In the genomic region with DNA sequence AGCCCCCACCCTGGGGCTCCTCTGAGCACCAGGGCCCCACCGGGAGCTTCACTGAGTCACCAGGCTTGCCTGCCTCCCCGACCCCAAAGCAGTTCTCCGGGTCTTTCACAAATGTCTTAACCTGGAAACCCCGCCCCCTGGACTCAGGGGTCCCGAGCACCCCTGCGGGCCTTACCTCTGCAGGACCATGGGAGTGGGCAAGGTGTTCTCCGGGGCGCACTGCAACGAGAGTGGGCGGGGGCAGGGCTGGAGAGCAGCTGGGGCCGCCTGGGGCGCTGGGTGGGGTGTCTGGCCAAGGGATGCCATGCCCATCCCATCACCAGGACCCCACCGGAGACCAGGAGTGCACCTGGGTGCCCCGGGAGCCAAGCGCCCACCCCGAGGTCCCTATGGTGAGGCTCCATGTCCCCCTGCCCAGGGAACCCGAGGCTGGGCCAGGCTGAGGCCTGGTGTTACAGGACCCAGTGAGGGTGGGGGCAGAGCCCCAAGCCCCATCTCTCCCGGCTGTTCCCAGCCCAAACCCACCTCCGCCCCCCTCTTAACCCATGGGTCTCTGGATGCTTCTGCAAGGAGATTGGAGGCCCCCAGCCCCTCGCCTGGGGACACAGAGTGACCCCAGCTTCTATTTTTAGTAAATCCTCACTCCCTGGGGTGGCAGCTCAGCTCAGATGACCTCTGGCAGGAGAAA, we compare ENCODE assay signal across 10 cellular contexts. TPM values are rescaled to one million over a fixed set of nuclear protein-coding genes. Genes with fewer than 3 reads are reported as not detected.
DNase-seq lines count a peak whose midpoint lies in the region; ATAC-seq and TF ChIP-seq lines count a peak whose summit lies in the region.
"Had no signal": no experiment of that assay in that cellular context is flagged by ENCODE, and none has a peak within 500 bp of the region (broad histone marks: within the 10 kb centered on the region; RNA-seq: fewer than 3 reads in every experiment).

No MANE protein-coding gene starts in this region.

- H3K36me3 Mint-ChIP-seq in CD4-positive, CD25-positive, alpha-beta regulatory T cell, result peaks cover 3% of the 10 kb centered on the region

- H3K27me3 Mint-ChIP-seq in CD4-positive, CD25-positive, alpha-beta regulatory T cell, result no peaks in the 10 kb centered on the region

- ATAC-seq in CD4-positive, CD25-positive, alpha-beta regulatory T cell (ENCODE audit: low read depth in 2 of 2), result no peak
- ATAC-seq in psoas muscle, result peak in 3 of 4 donors; percentile 3 to 18 (median 6)

- peaks cover 0 to 1% (median 0%) of the 10 kb centered on the region in 7 donors for H3K9me3 Mint-ChIP-seq in CD4-positive, CD25-positive, alpha-beta regulatory T cell

- H3K4me3 Mint-ChIP-seq in CD4-positive, CD25-positive, alpha-beta regulatory T cell, result no peak overlapping the region

- H3K27ac Mint-ChIP-seq in CD4-positive, CD25-positive, alpha-beta regulatory T cell, result peak overlapping the region in 1 of 3 donors; percentile 55

- peaks cover 38% of the 10 kb centered on the region for H4K20me1 ChIP-seq in Karpas-422 (ENCODE audit: insufficient read depth, low read depth, low read length)

- no peak for DNase-seq in CD4-positive, CD25-positive, alpha-beta regulatory T cell
- DNase-seq in Karpas-422 (peak; percentile 59), esophagus squamous epithelium (lab: John Stamatoyannopoulos, UW) (no peak), psoas muscle (peak in 1 of 2 donors; percentile 71), GM13976 (ENCODE audit: low spot score) (no peak), inferior parietal cortex (ENCODE audit: extremely low spot score) (no peak), GM10248 (ENCODE audit: extremely low spot score) (no peak)
- DNase-seq in stimulated activated CD4-positive, alpha-beta T cell treated with anti-CD3 and anti-CD28 coated beads, Interleukin-15, amount 100 ng/mL, for 24 hours, result no peak
- DNase-seq: NCI-H2081, trophoblast cell had no signal

- H3K27me3 ChIP-seq in CD4-positive, CD25-positive, alpha-beta regulatory T cell (ENCODE audit: control insufficient read depth, insufficient read depth, low read length), result no peaks in the 10 kb centered on the region
- H3K27me3 ChIP-seq in Karpas-422 (ENCODE audit: low read length) (no peaks in the 10 kb centered on the region), esophagus squamous epithelium (no peaks in the 10 kb centered on the region), psoas muscle (ENCODE audit: insufficient read depth in 3 of 3, low read length in 2 of 3) (no peaks in the 10 kb centered on the region)

- intact Hi-C loops in esophagus squamous epithelium (cut with DNase I) (no loop called here), psoas muscle (cut with DNase I) (no loop called here)

- peak overlapping the region; percentile 63; the same call in 1 of the 2 replicates for H3K9ac ChIP-seq in Karpas-422 (ENCODE audit: low read length)

- H3K4me3 ChIP-seq in CD4-positive, CD25-positive, alpha-beta regulatory T cell (ENCODE audit: low read depth, low read length), result no peak overlapping the region
- H3K4me3 ChIP-seq in Karpas-422 (ENCODE audit: low read length), result no peak overlapping the region
- no peak overlapping the region for H3K4me3 ChIP-seq in esophagus squamous epithelium
- H3K4me3 ChIP-seq in psoas muscle, result peak overlapping the region; percentile 27

- POLR2A ChIA-PET in GM10248 (lab: Yijun Ruan, JAX), result interaction anchor here (0.6 to 1.2 kb wide), 4 partner anchors 9 to 141 kb away, joined by 3 to 5 read pairs (median 4); no protein-coding TSS in a partner anchor

- H3K27ac ChIP-seq in CD4-positive, CD25-positive, alpha-beta regulatory T cell (ENCODE audit: insufficient read depth, low read length, poor library complexity, severe bottlenecking), result peak overlapping the region; percentile 99
- H3K27ac ChIP-seq in Karpas-422 (ENCODE audit: low read length) (peak overlapping the region; percentile 93), esophagus squamous epithelium (peak overlapping the region; percentile 89 to 99 (median 96)), psoas muscle (peak overlapping the region; percentile 98)

- 59 to 60% methylated on average over 1 to 3 of the region's 20 CpGs for WGBS in esophagus squamous epithelium, 2 donors
- 44 to 55% (median 47%) methylated on average over 13 to 20 of the region's 20 CpGs for whole genome bisulfite sequencing in psoas muscle, 3 donors

- no peaks in the 10 kb centered on the region for H3K9me3 ChIP-seq in CD4-positive, CD25-positive, alpha-beta regulatory T cell (ENCODE audit: control insufficient read depth in 2 of 2, low read length in 2 of 2)
- H3K9me3 ChIP-seq in Karpas-422 (ENCODE audit: low read length), result no peaks in the 10 kb centered on the region
- H3K9me3 ChIP-seq in esophagus squamous epithelium, result peaks cover 0 to 11% (median 10%) of the 10 kb centered on the region in 3 donors
- peaks cover 8% of the 10 kb centered on the region for H3K9me3 ChIP-seq in psoas muscle

- peak overlapping the region; percentile 73 for H3K4me2 ChIP-seq in Karpas-422 (ENCODE audit: low read depth, low read length, poor library complexity, severe bottlenecking)

- H2AFZ ChIP-seq in Karpas-422 (ENCODE audit: low read length), result no peak overlapping the region

- no peaks in the 10 kb centered on the region for H3K79me2 ChIP-seq in Karpas-422 (ENCODE audit: low read length)

- no peak for TF ChIP-seq POLR2A in esophagus squamous epithelium (IDR thresholded peaks at IDR 0.05)

- H3K9me2 ChIP-seq in Karpas-422 (replicated peaks; ENCODE audit: insufficient read depth, low read length), result no peaks in the 10 kb centered on the region

- CTCF ChIA-PET in GM10248 (lab: Yijun Ruan, JAX), result interaction anchor here (0.8 to 3.6 kb wide), 4 partner anchors 11 to 50 kb away, joined by 3 to 14 read pairs (median 6); no protein-coding TSS in a partner anchor

- in situ Hi-C loops in GM13976 (cut with MboI; ENCODE audit: low sequenced_read_pairs, unreplicated experiment), result no loop called here

- peaks cover 47% of the 10 kb centered on the region for H3K4me1 ChIP-seq in CD4-positive, CD25-positive, alpha-beta regulatory T cell (ENCODE audit: control insufficient read depth, insufficient read depth, low read length, poor library complexity, severe bottlenecking)
- peaks cover 79% of the 10 kb centered on the region for H3K4me1 ChIP-seq in Karpas-422 (ENCODE audit: low read length)
- H3K4me1 ChIP-seq in esophagus squamous epithelium, result peaks cover 44 to 76% (median 45%) of the 10 kb centered on the region in 3 donors
- H3K4me1 ChIP-seq in psoas muscle, result peaks cover 57% of the 10 kb centered on the region

- peaks cover 47% of the 10 kb centered on the region for H3K36me3 ChIP-seq in CD4-positive, CD25-positive, alpha-beta regulatory T cell (ENCODE audit: control insufficient read depth, insufficient read depth, low read length)
- H3K36me3 ChIP-seq in Karpas-422 (ENCODE audit: insufficient read depth, low read length), result peaks cover 33% of the 10 kb centered on the region
- peaks cover 42 to 72% (median 51%) of the 10 kb centered on the region in 3 donors for H3K36me3 ChIP-seq in esophagus squamous epithelium
- peaks cover 8 to 57% of the 10 kb centered on the region in 2 donors for H3K36me3 ChIP-seq in psoas muscle (ENCODE audit: insufficient read depth in 1 of 2, low read depth in 1 of 2)

- no peak for TF ChIP-seq CTCF in esophagus squamous epithelium (IDR thresholded peaks at IDR 0.05)
- TF ChIP-seq CTCF in psoas muscle (IDR thresholded peaks at IDR 0.05), result no peak
- no peak for TF ChIP-seq CTCF in GM13976 (IDR thresholded peaks at IDR 0.05; ENCODE audit: borderline replicate concordance, control extremely low read depth, extremely low read depth, insufficient read depth, missing control alignments)
- TF ChIP-seq CTCF in GM10248 (IDR thresholded peaks at IDR 0.05; ENCODE audit: control extremely low read depth, extremely low read depth, low read depth, missing control alignments), result no peak

- H3K4me1 Mint-ChIP-seq in CD4-positive, CD25-positive, alpha-beta regulatory T cell, result peaks cover 0 to 41% (median 11%) of the 10 kb centered on the region in 4 donors

RNA-seq across cellular contexts. Expression of a gene that starts 10.9 kb away (rescaled TPM):
- 340 TPM for total RNA-seq in CD4-positive, CD25-positive, alpha-beta regulatory T cell
- 10 to 100 TPM; 28.7 to 38.2 (median 32.0) TPM for polyA plus RNA-seq in CD4-positive, CD25-positive, alpha-beta regulatory T cell
- 526 and 862 TPM in 2 replicates for total RNA-seq in Karpas-422 (2014; rRNA removed; shearing (Covaris generic); ENCODE audit: low replicate concordance)
- total RNA-seq in esophagus squamous epithelium, result 100 to 1,000 TPM; 147 to 300 (median 189) TPM
- 1,000 to 10,000 TPM in 2 of 4 donors, 100 to 1,000 TPM in 2; 793 to 2,795 (median 946) TPM for total RNA-seq in psoas muscle
- 1,000 to 10,000 TPM in 2 of 3 donors, 100 to 1,000 TPM in 1; 888 to 1,268 (median 1,190) TPM for polyA plus RNA-seq in psoas muscle

RNA-seq across cellular contexts. Expression of a gene that starts 24.6 kb away (rescaled TPM):
- 58.6 TPM for total RNA-seq in CD4-positive, CD25-positive, alpha-beta regulatory T cell
- polyA plus RNA-seq in CD4-positive, CD25-positive, alpha-beta regulatory T cell, result 1 to 10 TPM; 3.2 to 5.4 (median 4.7) TPM
- 66.8 and 112 TPM in 2 replicates for total RNA-seq in Karpas-422 (2014; rRNA removed; shearing (Covaris generic); ENCODE audit: low replicate concordance)
- total RNA-seq in esophagus squamous epithelium, result 10 to 100 TPM; 42.3 to 79.0 (median 63.8) TPM
- 10 to 100 TPM; 56.3 to 68.4 (median 61.9) TPM for total RNA-seq in psoas muscle
- 10 to 100 TPM; 30.1 to 49.0 (median 36.6) TPM for polyA plus RNA-seq in psoas muscle

RNA-seq across cellular contexts. Expression of a gene that starts 56.0 kb away (rescaled TPM):
- 131 TPM for total RNA-seq in CD4-positive, CD25-positive, alpha-beta regulatory T cell
- 10 to 100 TPM; 73.6 to 91.1 (median 88.0) TPM for polyA plus RNA-seq in CD4-positive, CD25-positive, alpha-beta regulatory T cell
- 153 and 219 TPM in 2 replicates for total RNA-seq in Karpas-422 (2014; rRNA removed; shearing (Covaris generic); ENCODE audit: low replicate concordance)
- 10 to 100 TPM; 22.9 to 26.9 (median 23.6) TPM for total RNA-seq in esophagus squamous epithelium
- 10 to 100 TPM in 3 of 4 donors, 1 to 10 TPM in 1; 9.9 to 19.8 (median 17.2) TPM for total RNA-seq in psoas muscle
- 10 to 100 TPM in 2 of 3 donors, 1 to 10 TPM in 1; 8.3 to 13.5 (median 11.3) TPM for polyA plus RNA-seq in psoas muscle

RNA-seq across cellular contexts. Expression of a gene that starts 56.6 kb away (rescaled TPM):
- 16.5 TPM for total RNA-seq in CD4-positive, CD25-positive, alpha-beta regulatory T cell
- under 1 TPM; 0.47 to 0.82 (median 0.70) TPM for polyA plus RNA-seq in CD4-positive, CD25-positive, alpha-beta regulatory T cell
- total RNA-seq in Karpas-422 (2014; rRNA removed; shearing (Covaris generic); ENCODE audit: low replicate concordance), result 285 and 487 TPM in 2 replicates
- 10 to 100 TPM in 1 of 4 donors, 1 to 10 TPM in 2, not detected in 1; 3.0 to 11.4 (median 3.2) TPM for total RNA-seq in esophagus squamous epithelium
- 1 to 10 TPM in 3 of 4 donors, under 1 TPM in 1; 0.89 to 2.8 (median 1.4) TPM for total RNA-seq in psoas muscle
- polyA plus RNA-seq in psoas muscle, result 1 to 10 TPM in 2 of 3 donors, under 1 TPM in 1; 0.69 to 3.0 (median 2.0) TPM

Comparison
In these comparisons a context has a peak if more than half of its experiments do, and no peak if none do; other contexts are left out.
1. ATAC-seq: peak in psoas muscle (3 of 4); none in CD4-positive, CD25-positive, alpha-beta regulatory T cell (0 of 2).
2. Peak in every context shown above with its lines, with median percentiles within 50 percentile points of each other: H3K27ac ChIP-seq.